ENCODE assay signal across 8 cellular contexts in the genomic region with DNA sequence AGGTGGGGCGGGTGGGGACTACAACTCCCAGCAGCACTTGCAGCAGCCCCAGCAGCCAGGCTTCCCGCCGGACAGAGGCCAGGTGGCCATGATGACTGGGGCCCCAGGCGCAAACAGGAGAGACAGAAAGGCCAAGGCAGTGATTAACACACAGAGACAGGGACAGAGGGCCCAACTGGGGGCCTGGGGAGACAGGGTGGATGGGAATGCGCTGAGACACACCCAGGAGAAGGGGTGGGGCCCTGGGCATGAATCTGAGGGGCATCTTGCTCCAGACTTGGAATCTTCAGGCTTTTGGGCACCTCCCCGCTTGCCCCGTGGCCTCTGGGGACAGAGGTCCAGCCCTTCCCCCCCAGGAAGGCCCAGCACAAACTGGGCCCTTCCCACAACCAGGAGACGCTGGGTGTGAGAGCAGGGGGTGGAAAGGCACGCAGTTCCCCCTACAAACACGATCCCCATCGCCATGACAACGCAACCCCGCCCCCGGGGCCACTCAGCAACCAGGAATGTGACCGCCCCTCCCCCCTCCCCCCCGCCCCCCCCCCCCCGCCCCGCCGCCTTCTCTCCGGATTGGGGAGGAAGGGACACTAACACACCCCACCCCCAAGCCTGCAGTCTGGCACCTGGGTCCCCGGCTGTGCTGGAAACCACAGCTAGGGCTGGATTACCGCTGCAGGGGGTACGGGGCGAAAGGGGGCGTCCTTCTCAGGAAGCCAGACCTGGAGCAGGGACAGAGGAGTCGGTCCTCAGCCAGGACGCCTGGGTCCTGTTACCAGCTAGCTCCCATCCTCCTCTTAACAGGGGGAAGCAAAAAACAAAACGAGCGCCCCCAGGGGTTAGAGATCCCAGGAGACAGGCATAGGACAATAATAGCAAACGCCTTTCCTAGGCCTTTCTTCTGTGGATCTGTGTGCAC. TPM values are rescaled to one million over a fixed set of nuclear protein-coding genes. Genes with fewer than 3 reads are reported as not detected.
DNase-seq lines count a peak whose midpoint lies in the region; ATAC-seq and TF ChIP-seq lines count a peak whose summit lies in the region.

No MANE protein-coding gene starts in this region.

- TF ChIP-seq CTCF in adrenal gland (IDR thresholded peaks at IDR 0.05), result peak in 3 of 6 experiments; percentile 9 to 20 (median 19)

- no peaks in the 10 kb centered on the region for H3K27me3 ChIP-seq in adrenal gland

- intact Hi-C loops in adrenal gland (cut with DNase I), result no loop called here
- intact Hi-C loops in Right ventricle myocardium inferior (cut with DNase I), result no loop called here

- peak overlapping the region; percentile 92 to 98 (median 97) for H3K27ac ChIP-seq in adrenal gland

- H3K36me3 ChIP-seq in adrenal gland (replicated peaks in 1 of 2), result peaks cover 0 to 21% of the 10 kb centered on the region in 2 donors

- DNase-seq in Daoy (ENCODE audit: low read depth), result peak; percentile 94
- peak; percentile 96 for DNase-seq in LHCN-M2 (ENCODE audit: low read depth)
- DNase-seq in RPMI7951 (ENCODE audit: low read depth), result peak; percentile 93
- peak; percentile 92 to 97 (median 96) for DNase-seq in adrenal gland
- peak; percentile 95 for DNase-seq in Right ventricle myocardium inferior (ENCODE audit: missing footprints)
- DNase-seq in nucleus accumbens (lab: John Stamatoyannopoulos, UW), result peak in 54 of 56 donors; percentile 34 to 88 (median 78)

- 2 to 5% (median 3%) methylated on average over 10 to 24 of the region's 30 CpGs for WGBS in adrenal gland, 4 donors

- H3K4me1 ChIP-seq in adrenal gland (replicated peaks in 1 of 2), result peaks cover 47 to 52% of the 10 kb centered on the region in 2 donors

- ATAC-seq in Right ventricle myocardium inferior (peak; percentile 64), HG02623 (IDR thresholded peaks at IDR 0.05; ENCODE audit: unreplicated experiment) (no peak), HG03520 (IDR thresholded peaks at IDR 0.05; ENCODE audit: unreplicated experiment) (no peak)

- peak overlapping the region in 2 of 4 donors; percentile 40 to 93 for H3K4me3 ChIP-seq in adrenal gland

- no peaks in the 10 kb centered on the region for H3K9me3 ChIP-seq in adrenal gland (replicated peaks in 1 of 3)

- peak in 1 of 2 donors; percentile 50 for TF ChIP-seq POLR2A in adrenal gland (IDR thresholded peaks at IDR 0.05)

RNA-seq across cellular contexts. Expression of a gene that starts 4.5 kb away (rescaled TPM):
- 484 and 537 TPM in 2 replicates for total RNA-seq in Daoy (2014; rRNA removed; shearing (Covaris generic))
- total RNA-seq in LHCN-M2 (2014; rRNA removed) (327 and 339 TPM in 2 replicates), adrenal gland (100 to 1,000 TPM; 119 to 159 (median 150) TPM), Right ventricle myocardium inferior (183 TPM)
- polyA plus RNA-seq in LHCN-M2 (2012), result 270 TPM
- total RNA-seq in RPMI7951 (2014; rRNA removed; shearing (Covaris generic)), result 230 and 306 TPM in 2 replicates
- 100 to 1,000 TPM in 1 of 3 donors, 10 to 100 TPM in 2; 62.0 to 199 (median 96.0) TPM for polyA plus RNA-seq in adrenal gland

RNA-seq across cellular contexts. Expression of a gene that starts 6.1 kb away (rescaled TPM):
- 144 and 148 TPM in 2 replicates for total RNA-seq in Daoy (2014; rRNA removed; shearing (Covaris generic))
- total RNA-seq in LHCN-M2 (2014; rRNA removed) (80.4 and 86.1 TPM in 2 replicates), adrenal gland (100 to 1,000 TPM in 4 of 8 donors, 10 to 100 TPM in 4; 46.7 to 140 (median 91.4) TPM), Right ventricle myocardium inferior (103 TPM)
- 124 TPM for polyA plus RNA-seq in LHCN-M2 (2012)
- total RNA-seq in RPMI7951 (2014; rRNA removed; shearing (Covaris generic)), result 57.9 and 68.2 TPM in 2 replicates
- polyA plus RNA-seq in adrenal gland, result 100 to 1,000 TPM; 154 to 294 (median 239) TPM

RNA-seq across cellular contexts. Expression of a gene that starts 18.4 kb away (rescaled TPM):
- total RNA-seq in Daoy (2014; rRNA removed; shearing (Covaris generic)), result 31.7 and 59.8 TPM in 2 replicates
- total RNA-seq in LHCN-M2 (2014; rRNA removed), result 14.2 and 25.6 TPM in 2 replicates
- polyA plus RNA-seq in LHCN-M2 (2012), result 15.8 TPM
- total RNA-seq in RPMI7951 (2014; rRNA removed; shearing (Covaris generic)), result 14.3 and 16.4 TPM in 2 replicates
- total RNA-seq in adrenal gland, result 10 to 100 TPM; 10.6 to 38.5 (median 18.4) TPM
- 10 to 100 TPM in 1 of 3 donors, 1 to 10 TPM in 2; 5.5 to 40.0 (median 8.8) TPM for polyA plus RNA-seq in adrenal gland
- 13.1 TPM for total RNA-seq in Right ventricle myocardium inferior

RNA-seq across cellular contexts. Expression of a gene that starts 18.7 kb away (rescaled TPM):
- total RNA-seq in Daoy (2014; rRNA removed; shearing (Covaris generic)), result 7.9 and 11.9 TPM in 2 replicates
- total RNA-seq in LHCN-M2 (2014; rRNA removed), result 10.0 and 11.2 TPM in 2 replicates
- polyA plus RNA-seq in LHCN-M2 (2012), result 10.6 TPM
- 6.4 and 6.9 TPM in 2 replicates for total RNA-seq in RPMI7951 (2014; rRNA removed; shearing (Covaris generic))
- total RNA-seq in adrenal gland, result 100 to 1,000 TPM in 1 of 8 donors, 10 to 100 TPM in 7; 24.0 to 140 (median 32.5) TPM
- 100 to 1,000 TPM in 1 of 3 donors, 10 to 100 TPM in 2; 17.4 to 127 (median 68.6) TPM for polyA plus RNA-seq in adrenal gland
- 16.6 TPM for total RNA-seq in Right ventricle myocardium inferior

RNA-seq across cellular contexts. Expression of a gene that starts 20.4 kb away (rescaled TPM):
- total RNA-seq in Daoy (2014; rRNA removed; shearing (Covaris generic)), result 43.7 and 44.6 TPM in 2 replicates
- 36.8 and 44.4 TPM in 2 replicates for total RNA-seq in LHCN-M2 (2014; rRNA removed)
- polyA plus RNA-seq in LHCN-M2 (2012), result 44.1 TPM
- total RNA-seq in RPMI7951 (2014; rRNA removed; shearing (Covaris generic)), result 18.1 and 25.0 TPM in 2 replicates
- total RNA-seq in adrenal gland, result 10 to 100 TPM; 42.4 to 77.5 (median 57.2) TPM
- 100 to 1,000 TPM in 1 of 3 donors, 10 to 100 TPM in 2; 63.4 to 137 (median 67.6) TPM for polyA plus RNA-seq in adrenal gland
- 42.9 TPM for total RNA-seq in Right ventricle myocardium inferior
